Comparison of ENCODE assay signal across 9 cellular contexts in the genomic region with DNA sequence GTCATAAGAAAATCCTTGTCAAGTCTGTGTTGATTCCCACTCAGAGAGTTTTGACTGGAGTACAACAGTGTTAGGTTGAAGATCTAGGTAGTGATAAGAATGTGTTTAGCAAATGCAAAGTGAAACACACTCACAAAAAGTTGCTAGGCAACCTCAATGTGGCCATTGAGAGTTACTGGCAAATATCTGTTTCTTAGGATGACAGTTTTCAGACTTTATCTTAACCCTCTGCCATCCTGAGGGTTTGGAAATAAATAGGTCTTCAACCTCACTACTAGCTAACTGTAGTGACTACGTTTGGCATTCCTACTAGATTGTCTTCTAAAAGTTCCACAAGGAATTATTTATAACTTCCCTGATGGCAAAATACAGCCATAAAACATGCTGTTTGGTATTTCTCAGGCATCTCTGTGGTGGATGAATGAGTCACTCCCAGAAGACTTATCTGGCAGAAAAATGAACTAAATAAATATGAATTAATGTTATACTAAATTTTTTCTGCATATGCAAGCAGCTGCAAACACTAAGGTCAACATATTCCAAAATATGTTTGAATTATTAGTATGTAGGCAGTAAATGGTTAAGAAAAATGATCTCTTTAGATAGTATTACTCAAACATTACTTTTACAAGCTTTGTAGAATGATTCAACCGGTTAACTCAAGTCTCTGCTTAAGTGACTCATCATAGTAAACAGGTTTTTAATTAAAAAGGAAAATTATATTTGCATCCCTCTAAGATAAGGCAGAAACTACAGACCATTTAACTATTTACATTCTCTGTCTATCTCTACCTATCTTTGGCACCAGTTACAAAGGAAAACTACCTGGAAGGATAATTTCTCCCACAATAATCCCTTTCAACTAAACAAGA. TPM values are rescaled to one million over a fixed set of nuclear protein-coding genes. Genes with fewer than 3 reads are reported as not detected.
DNase-seq lines count a peak whose midpoint lies in the region; ATAC-seq, FAIRE-seq and TF ChIP-seq lines count a peak whose summit lies in the region.
"Had no signal": no experiment of that assay in that cellular context is flagged by ENCODE, and none has a peak within 500 bp of the region (broad histone marks: within the 10 kb centered on the region; RNA-seq: fewer than 3 reads in every experiment).

No MANE protein-coding gene starts in this region.

- no peaks in the 10 kb centered on the region for H3K27me3 ChIP-seq in CD4-positive, alpha-beta T cell (ENCODE audit: control insufficient read depth, insufficient read depth, low read length)
- H3K27me3 ChIP-seq in MM.1S (replicated peaks; ENCODE audit: insufficient read depth, low read length), result no peaks in the 10 kb centered on the region
- no peaks in the 10 kb centered on the region for H3K27me3 ChIP-seq in mammary epithelial cell (ENCODE audit: insufficient read depth, low read length)
- no peaks in the 10 kb centered on the region for H3K27me3 ChIP-seq in esophagus squamous epithelium

- peak overlapping the region; percentile 2 for H3K27ac ChIP-seq in CD4-positive, alpha-beta T cell (ENCODE audit: low read depth, low read length)
- H3K27ac ChIP-seq in MM.1S (ENCODE audit: low read length) (no peak overlapping the region), mammary epithelial cell (ENCODE audit: insufficient read depth, low read depth, low read length) (peak overlapping the region; percentile 67), esophagus squamous epithelium (peak overlapping the region in 2 of 4 donors; percentile 9 to 54)

- H2AFZ ChIP-seq in MM.1S (ENCODE audit: low read length) (no peak overlapping the region), mammary epithelial cell (ENCODE audit: low read depth, low read length) (peak overlapping the region; percentile 46)

- peak; percentile 35 for ATAC-seq in CD4-positive, alpha-beta T cell (ENCODE audit: poor library complexity)
- peak; percentile 21 to 34 for ATAC-seq in naive thymus-derived CD8-positive, alpha-beta T cell
- ATAC-seq: stimulated activated naive B cell treated with anti-CD40 and anti-IgM and Interleukin-4, amounts not matched to agents 10 μg/mL and 1 μg/mL and 100 μg/mL, for 72 hours had no signal

- peaks cover 48% of the 10 kb centered on the region for H3K4me1 Mint-ChIP-seq in CD4-positive, alpha-beta T cell (ENCODE audit: low read depth)
- peaks cover 25 to 55% (median 47%) of the 10 kb centered on the region in 4 donors for H3K4me1 Mint-ChIP-seq in naive thymus-derived CD8-positive, alpha-beta T cell
- H3K4me1 Mint-ChIP-seq in CD14-positive monocyte, result peaks cover 5% of the 10 kb centered on the region
- H3K4me1 Mint-ChIP-seq: stimulated activated naive B cell treated with anti-CD40 and anti-IgM and Interleukin-4, amounts not matched to agents 10 μg/mL and 1 μg/mL and 100 μg/mL, for 72 hours had no signal

- in situ Hi-C loops in mammary epithelial cell (cut with MboI; ENCODE audit: low sequenced_read_pairs in 2 of 2), result loop anchor here in 1 of 2 donors (10.0 kb wide), 2 partner anchors 133 to 163 kb away; a partner anchor contains a TSS

- no peaks in the 10 kb centered on the region for H3K9me2 ChIP-seq in MM.1S (replicated peaks; ENCODE audit: insufficient read depth, low read length)

- TF ChIP-seq CTCF in CD4-positive, alpha-beta T cell (IDR thresholded peaks at IDR 0.05), result no peak
- TF ChIP-seq CTCF in MM.1S (IDR thresholded peaks at IDR 0.05; ENCODE audit: low read length) (no peak), mammary epithelial cell (conservative IDR thresholded peaks at IDR 0.05 in 1 of 2, IDR thresholded peaks at IDR 0.05 in 1 of 2; ENCODE audit: extremely low read depth in 1 of 2, insufficient read depth in 1 of 2, low read depth in 1 of 2, low read length in 2 of 2) (no peak), esophagus squamous epithelium (IDR thresholded peaks at IDR 0.05) (no peak), CD14-positive monocyte (IDR thresholded peaks at IDR 0.05) (no peak)

- no peaks in the 10 kb centered on the region for H3K79me2 ChIP-seq in MM.1S (ENCODE audit: low read length)
- H3K79me2 ChIP-seq in mammary epithelial cell (ENCODE audit: insufficient read depth, low read length), result no peaks in the 10 kb centered on the region

- H3F3A ChIP-seq in MM.1S (ENCODE audit: insufficient read depth, low read length), result peaks cover 10% of the 10 kb centered on the region; the same call in 1 of the 2 replicates

- FAIRE-seq in GM19239 (lab: Jason Lieb, UNC), result no peak

- H3K36me3 ChIP-seq in MM.1S (replicated peaks; ENCODE audit: insufficient read depth, low read length) (no peaks in the 10 kb centered on the region), mammary epithelial cell (ENCODE audit: insufficient read depth, low read length) (no peaks in the 10 kb centered on the region), esophagus squamous epithelium (no peaks in the 10 kb centered on the region)

- CTCF ChIA-PET in CD4-positive, alpha-beta T cell (lab: Charles Lee), result interaction anchor here (0.9 to 2.3 kb wide), 4 partner anchors 18 to 133 kb away, joined by 3 to 9 read pairs (median 6); a partner anchor contains a TSS
- CTCF ChIA-PET in mammary epithelial cell (lab: Charles Lee; ENCODE audit: low non-redundant PET), result no interaction called here

- H3K4me2 ChIP-seq in MM.1S (ENCODE audit: low read depth, low read length), result no peak overlapping the region
- peak overlapping the region; percentile 59 for H3K4me2 ChIP-seq in mammary epithelial cell (ENCODE audit: insufficient read depth, low read depth, low read length)

- peak overlapping the region; percentile 86 for H3K27ac Mint-ChIP-seq in CD4-positive, alpha-beta T cell
- peak overlapping the region; percentile 64 to 95 (median 92) for H3K27ac Mint-ChIP-seq in naive thymus-derived CD8-positive, alpha-beta T cell
- H3K27ac Mint-ChIP-seq in CD14-positive monocyte, result no peak overlapping the region
- H3K27ac Mint-ChIP-seq: stimulated activated naive B cell treated with anti-CD40 and anti-IgM and Interleukin-4, amounts not matched to agents 10 μg/mL and 1 μg/mL and 100 μg/mL, for 72 hours had no signal

- TF ChIP-seq POLR2A in esophagus squamous epithelium (IDR thresholded peaks at IDR 0.05), result no peak

- H3K9me3 ChIP-seq in CD4-positive, alpha-beta T cell (ENCODE audit: control insufficient read depth, low read length), result no peaks in the 10 kb centered on the region
- no peaks in the 10 kb centered on the region for H3K9me3 ChIP-seq in MM.1S (replicated peaks; ENCODE audit: insufficient read depth, low read length)
- H3K9me3 ChIP-seq in mammary epithelial cell (replicated peaks; ENCODE audit: insufficient read depth, low read length), result no peaks in the 10 kb centered on the region
- H3K9me3 ChIP-seq in esophagus squamous epithelium, result no peaks in the 10 kb centered on the region

- BruUV-seq in mammary epithelial cell (replicated peaks; lab: Mats Ljungman, UMichigan), result no TSS peak

- H3K9me3 Mint-ChIP-seq in CD4-positive, alpha-beta T cell, result no peaks in the 10 kb centered on the region
- H3K9me3 Mint-ChIP-seq in naive thymus-derived CD8-positive, alpha-beta T cell, result no peaks in the 10 kb centered on the region
- H3K9me3 Mint-ChIP-seq in CD14-positive monocyte, result no peaks in the 10 kb centered on the region
- H3K9me3 Mint-ChIP-seq: stimulated activated naive B cell treated with anti-CD40 and anti-IgM and Interleukin-4, amounts not matched to agents 10 μg/mL and 1 μg/mL and 100 μg/mL, for 72 hours had no signal

- intact Hi-C loops in CD4-positive, alpha-beta T cell (cut with DNase I, micrococcal nuclease), result no loop called here
- intact Hi-C loops in mammary epithelial cell (cut with micrococcal nuclease), result loop anchor here (2.0 kb wide), 1 partner anchor 233 kb away; no protein-coding TSS in a partner anchor
- intact Hi-C loops in esophagus squamous epithelium (cut with DNase I), result no loop called here
- intact Hi-C loops in CD14-positive monocyte (cut with micrococcal nuclease), result no loop called here

- H3K4me3 Mint-ChIP-seq in CD4-positive, alpha-beta T cell, result peak overlapping the region; percentile 21
- peak overlapping the region in 4 of 10 donors; percentile 14 to 65 (median 32) for H3K4me3 Mint-ChIP-seq in naive thymus-derived CD8-positive, alpha-beta T cell
- no peak overlapping the region for H3K4me3 Mint-ChIP-seq in CD14-positive monocyte
- H3K4me3 Mint-ChIP-seq: stimulated activated naive B cell treated with anti-CD40 and anti-IgM and Interleukin-4, amounts not matched to agents 10 μg/mL and 1 μg/mL and 100 μg/mL, for 72 hours had no signal

- H3K4me3 ChIP-seq in MM.1S (ENCODE audit: low read length) (no peak overlapping the region), mammary epithelial cell (replicated peaks in 1 of 3; ENCODE audit: insufficient read depth in 1 of 3, low read depth in 2 of 3, low read length in 3 of 3) (no peak overlapping the region), esophagus squamous epithelium (no peak overlapping the region)

- 6% methylated on average over 2 of the region's 2 CpGs for WGBS in mammary epithelial cell (ENCODE audit: low coverage, missing lambda C conversion rate)
- WGBS in esophagus squamous epithelium, 2 donors, result 10 to 15% methylated on average over 2 of the region's 2 CpGs

- H3K9ac ChIP-seq in MM.1S (ENCODE audit: low read length) (no peak overlapping the region), mammary epithelial cell (ENCODE audit: insufficient read depth, low read length) (peak overlapping the region; percentile 2)

- peak in 1 of 10 experiments; percentile 41 for DNase-seq in CD4-positive, alpha-beta T cell
- DNase-seq in MM.1S (peak; percentile 21), mammary epithelial cell (peak; percentile 83), esophagus squamous epithelium (lab: John Stamatoyannopoulos, UW) (no peak), CD14-positive monocyte (ENCODE audit: low spot score) (no peak), anterior cingulate cortex (lab: John Stamatoyannopoulos, UW) (no peak), GM19239 (ENCODE audit: insufficient read length, low spot score) (no peak)
- peak in 6 of 10 donors; percentile 10 to 74 (median 54) for DNase-seq in naive thymus-derived CD8-positive, alpha-beta T cell
- DNase-seq: stimulated activated naive B cell treated with anti-CD40 and anti-IgM and Interleukin-4, amounts not matched to agents 10 μg/mL and 1 μg/mL and 100 μg/mL, for 72 hours had no signal

- H3K27me3 Mint-ChIP-seq in CD4-positive, alpha-beta T cell, result no peaks in the 10 kb centered on the region
- H3K27me3 Mint-ChIP-seq in naive thymus-derived CD8-positive, alpha-beta T cell, result no peaks in the 10 kb centered on the region
- H3K27me3 Mint-ChIP-seq in CD14-positive monocyte (ENCODE audit: low read depth in 3 of 3), result peaks cover 0 to 1% (median 0%) of the 10 kb centered on the region in 3 donors
- H3K27me3 Mint-ChIP-seq: stimulated activated naive B cell treated with anti-CD40 and anti-IgM and Interleukin-4, amounts not matched to agents 10 μg/mL and 1 μg/mL and 100 μg/mL, for 72 hours had no signal

- POLR2A ChIA-PET in CD4-positive, alpha-beta T cell (lab: Charles Lee), result interaction anchor here (1.2 to 1.9 kb wide), 2 partner anchors 19 to 164 kb away, joined by 3 to 8 read pairs; a partner anchor contains a TSS
- POLR2A ChIA-PET in naive thymus-derived CD8-positive, alpha-beta T cell (lab: Charles Lee), result interaction anchor here (0.6 to 0.7 kb wide), 2 partner anchors 128 to 165 kb away, joined by 3 to 6 read pairs; no protein-coding TSS in a partner anchor

- dilution Hi-C loops in mammary epithelial cell (cut with HindIII; ENCODE audit: low sequenced_read_pairs), result no loop called here

- H4K20me1 ChIP-seq in MM.1S (ENCODE audit: insufficient read depth, low read length) (no peaks in the 10 kb centered on the region), mammary epithelial cell (ENCODE audit: insufficient read depth, low read length) (no peaks in the 10 kb centered on the region)

- no peaks in the 10 kb centered on the region for H3K36me3 Mint-ChIP-seq in CD4-positive, alpha-beta T cell (ENCODE audit: low read depth)
- H3K36me3 Mint-ChIP-seq in naive thymus-derived CD8-positive, alpha-beta T cell, result no peaks in the 10 kb centered on the region
- H3K36me3 Mint-ChIP-seq in CD14-positive monocyte, result no peaks in the 10 kb centered on the region
- H3K36me3 Mint-ChIP-seq: stimulated activated naive B cell treated with anti-CD40 and anti-IgM and Interleukin-4, amounts not matched to agents 10 μg/mL and 1 μg/mL and 100 μg/mL, for 72 hours had no signal

- H3K4me1 ChIP-seq in MM.1S (ENCODE audit: low read length) (peaks cover 30% of the 10 kb centered on the region), mammary epithelial cell (ENCODE audit: insufficient read depth, low read length) (peaks cover 19% of the 10 kb centered on the region), esophagus squamous epithelium (peaks cover 9 to 34% (median 16%) of the 10 kb centered on the region in 3 donors)

RNA-seq across cellular contexts. Expression of a gene that starts 17.1 kb away (rescaled TPM):
- total RNA-seq in CD4-positive, alpha-beta T cell, result 10 to 100 TPM; 35.4 to 36.7 TPM
- total RNA-seq in mammary epithelial cell, result 10 to 100 TPM in 1 of 2 donors, 1 to 10 TPM in 1; 6.2 to 11.5 TPM
- polyA plus RNA-seq in mammary epithelial cell, result 3.8 TPM
- 2.8 TPM for polyA minus RNA-seq in mammary epithelial cell
- 10 to 100 TPM; 26.0 to 32.7 TPM for total RNA-seq in naive thymus-derived CD8-positive, alpha-beta T cell
- polyA plus RNA-seq in naive thymus-derived CD8-positive, alpha-beta T cell, result 10 to 100 TPM; 11.8 to 27.9 (median 18.0) TPM
- 10 to 100 TPM in 1 of 4 donors, 1 to 10 TPM in 3; 8.8 to 16.0 (median 9.2) TPM for total RNA-seq in esophagus squamous epithelium
- under 1 TPM; 0.30 to 0.34 TPM for polyA plus RNA-seq in CD14-positive monocyte

RNA-seq across cellular contexts. Expression of a gene that starts 27.2 kb away (rescaled TPM):
- not detected for total RNA-seq in CD4-positive, alpha-beta T cell
- total RNA-seq in mammary epithelial cell (not detected), esophagus squamous epithelium (not detected)
- polyA plus RNA-seq in mammary epithelial cell (not detected), CD14-positive monocyte (not detected)
- polyA minus RNA-seq in mammary epithelial cell, result not detected
- not detected for total RNA-seq in naive thymus-derived CD8-positive, alpha-beta T cell
- polyA plus RNA-seq in naive thymus-derived CD8-positive, alpha-beta T cell, result not detected

Comparison
In these comparisons a context has a peak if more than half of its experiments do, and no peak if none do; other contexts are left out.
1. DNase-seq: peak in MM.1S (single experiment), mammary epithelial cell (single experiment) and naive thymus-derived CD8-positive, alpha-beta T cell (6 of 10); none in esophagus squamous epithelium (single experiment), CD14-positive monocyte (single experiment), anterior cingulate cortex (0 of 58) and GM19239 (single experiment).
2. H3K27ac Mint-ChIP-seq: peak in CD4-positive, alpha-beta T cell (single experiment) and naive thymus-derived CD8-positive, alpha-beta T cell (10 of 10); none in CD14-positive monocyte (0 of 7).